ENCODE assay signal across 8 cellular contexts in genomic region chr22:19419464-19420178, GRCh38.
DNase-seq lines count a peak whose midpoint lies in the region; ATAC-seq lines count a peak whose summit lies in the region.

No MANE protein-coding gene starts in this region.

- DNase-seq in activated T-cell treated with anti-CD3 and anti-CD28 coated beads for 48 hours (ENCODE audit: low read depth) (peak; percentile 41), activated T-cell treated with anti-CD3 and anti-CD28 coated beads for 4 hours (no peak), MV-4-11 (lab: John Stamatoyannopoulos, UW) (peak; percentile 75), amniotic epithelial cell (ENCODE audit: low read depth) (peak; percentile 46), DMS153 (lab: John Stamatoyannopoulos, UW) (no peak), HuH-7 (ENCODE audit: low spot score) (no peak)
- DNase-seq in stimulated activated naive CD8-positive, alpha-beta T cell treated with anti-CD3 and anti-CD28 coated beads, Interleukin-15, Interleukin-2, amounts not matched to agents 100 U/mL and 50 U/mL, for 24 hours, result peak; percentile 41

- ATAC-seq in stimulated activated naive CD8-positive, alpha-beta T cell treated with anti-CD3 and anti-CD28 coated beads, Interleukin-15, Interleukin-2, amounts not matched to agents 100 U/mL and 50 U/mL, for 24 hours, result peak; percentile 94
- no peak for ATAC-seq in GM21447 (IDR thresholded peaks at IDR 0.05; ENCODE audit: unreplicated experiment)

Comparison
In these comparisons a context has a peak if more than half of its experiments do, and no peak if none do; other contexts are left out.
1. DNase-seq: peak in activated T-cell treated with anti-CD3 and anti-CD28 coated beads for 48 hours (single experiment), MV-4-11 (single experiment), amniotic epithelial cell (single experiment) and stimulated activated naive CD8-positive, alpha-beta T cell treated with anti-CD3 and anti-CD28 coated beads, Interleukin-15, Interleukin-2, amounts not matched to agents 100 U/mL and 50 U/mL, for 24 hours (single experiment); none in activated T-cell treated with anti-CD3 and anti-CD28 coated beads for 4 hours (single experiment), DMS153 (single experiment) and HuH-7 (single experiment).